15 cellular contexts compared by ENCODE assay signal in genomic region chr13:44837250-44837649, GRCh38.
A peak's percentile ranks its signal among the peaks of the same experiment; 100 is the strongest.
DNase-seq lines count a peak whose midpoint lies in the region; ATAC-seq lines count a peak whose summit lies in the region.
"Had no signal": no experiment of that assay in that cellular context is flagged by ENCODE, and none has a peak within 500 bp of the region (broad histone marks: within the 10 kb centered on the region; RNA-seq: fewer than 3 reads in every experiment).

No MANE protein-coding gene starts in this region.

- H3K27ac ChIP-seq in substantia nigra (ENCODE audit: low read depth, low read length, poor library complexity, severe bottlenecking), result no peak overlapping the region
- H3K27ac ChIP-seq: psoas muscle had no signal

- no peak for ATAC-seq in GM18868 (IDR thresholded peaks at IDR 0.05; ENCODE audit: unreplicated experiment)
- ATAC-seq: left cardiac atrium, psoas muscle had no signal

- DNase-seq in EL (peak; percentile 55), RPMI7951 (ENCODE audit: low read depth) (peak; percentile 18), fibroblast of gingiva (ENCODE audit: low read depth) (peak; percentile 24), pulmonary artery endothelial cell (ENCODE audit: low read depth, low spot score) (peak; percentile 30), substantia nigra (lab: John Stamatoyannopoulos, UW) (no peak), iPS-NIHi7 (ENCODE audit: extremely low spot score) (no peak)
- DNase-seq: activated CD4-positive, alpha-beta memory T cell treated with anti-CD3 and anti-CD28 coated beads, Interleukin-2, amount 10 ng/mL, durations not matched to agents 7 days and 5 days; activated CD4-positive, CD25-positive, alpha-beta regulatory T cell; activated naive CD4-positive, alpha-beta T cell treated with anti-CD3 and anti-CD28 coated beads for 36 hours; activated T-cell treated with anti-CD3 and anti-CD28 coated beads, Interleukin-2, amount 50 U/mL, for 1 hour; left cardiac atrium; NCI-H82; psoas muscle; stimulated activated CD4-positive, alpha-beta T cell treated with anti-CD3 and anti-CD28 coated beads, Interleukin-12 subunit alpha, Interleukin-12 subunit beta, amount 100 ng/mL, for 4 hours had no signal

Comparison
In these comparisons a context has a peak if more than half of its experiments do, and no peak if none do; other contexts are left out.
1. DNase-seq: peak in EL (single experiment), RPMI7951 (single experiment), fibroblast of gingiva (single experiment) and pulmonary artery endothelial cell (single experiment); none in substantia nigra (0 of 49) and iPS-NIHi7 (single experiment).